1 cellular context compared by ENCODE assay signal in the genomic region with DNA sequence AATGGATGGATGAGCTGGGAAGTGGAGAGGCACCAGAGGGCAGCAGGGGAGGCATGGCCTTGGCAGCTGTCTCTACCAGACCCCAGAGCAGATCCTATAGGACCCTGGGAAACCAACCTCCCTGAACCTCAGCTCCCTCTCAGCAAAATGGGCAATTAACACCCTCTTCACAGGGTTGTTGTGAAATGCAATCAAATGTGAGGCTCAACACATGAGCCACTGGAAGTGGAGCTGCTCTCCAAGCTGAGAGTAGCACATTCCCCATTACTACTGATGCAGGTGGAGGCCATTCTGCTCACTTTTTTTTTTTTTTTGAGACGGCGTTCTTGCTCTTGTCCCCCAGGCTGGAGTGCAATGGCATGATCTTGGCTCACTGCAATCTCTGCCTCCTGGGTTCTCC.
TF ChIP-seq lines count a peak whose summit lies in the region.

No MANE protein-coding gene starts in this region.

TF ChIP-seq in HepG2, 621 proteins besides CTCF, POLR2A, EP300 and RAD21:
- no peak for TF ChIP-seq NR2F6 (IDR thresholded peaks at IDR 0.05)
- TF ChIP-seq NR2F6 (CRISPR knock-in tag; IDR thresholded peaks at IDR 0.05), result no peak
- no peak for TF ChIP-seq ZNF605 (CRISPR knock-in tag; IDR thresholded peaks at IDR 0.05)
- no peak for TF ChIP-seq HNRNPLL (IDR thresholded peaks at IDR 0.05; ENCODE audit: low read depth, low read length, poor library complexity, severe bottlenecking)
- TF ChIP-seq ZBTB20 (CRISPR knock-in tag; IDR thresholded peaks at IDR 0.05; ENCODE audit: borderline replicate concordance, low read depth), result no peak
- no peak for TF ChIP-seq ZSCAN20 (CRISPR knock-in tag; IDR thresholded peaks at IDR 0.05; ENCODE audit: borderline replicate concordance)
- TF ChIP-seq, protein P1, sequence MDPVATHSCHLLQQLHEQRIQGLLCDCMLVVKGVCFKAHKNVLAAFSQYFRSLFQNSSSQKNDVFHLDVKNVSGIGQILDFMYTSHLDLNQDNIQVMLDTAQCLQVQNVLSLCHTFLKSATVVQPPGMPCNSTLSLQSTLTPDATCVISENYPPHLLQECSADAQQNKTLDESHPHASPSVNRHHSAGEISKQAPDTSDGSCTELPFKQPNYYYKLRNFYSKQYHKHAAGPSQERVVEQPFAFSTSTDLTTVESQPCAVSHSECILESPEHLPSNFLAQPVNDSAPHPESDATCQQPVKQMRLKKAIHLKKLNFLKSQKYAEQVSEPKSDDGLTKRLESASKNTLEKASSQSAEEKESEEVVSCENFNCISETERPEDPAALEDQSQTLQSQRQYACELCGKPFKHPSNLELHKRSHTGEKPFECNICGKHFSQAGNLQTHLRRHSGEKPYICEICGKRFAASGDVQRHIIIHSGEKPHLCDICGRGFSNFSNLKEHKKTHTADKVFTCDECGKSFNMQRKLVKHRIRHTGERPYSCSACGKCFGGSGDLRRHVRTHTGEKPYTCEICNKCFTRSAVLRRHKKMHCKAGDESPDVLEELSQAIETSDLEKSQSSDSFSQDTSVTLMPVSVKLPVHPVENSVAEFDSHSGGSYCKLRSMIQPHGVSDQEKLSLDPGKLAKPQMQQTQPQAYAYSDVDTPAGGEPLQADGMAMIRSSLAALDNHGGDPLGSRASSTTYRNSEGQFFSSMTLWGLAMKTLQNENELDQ (CRISPR knock-in tag; IDR thresholded peaks at IDR 0.05; ENCODE audit: borderline replicate concordance), result no peak
- no peak for TF ChIP-seq ZSCAN25 (CRISPR knock-in tag; IDR thresholded peaks at IDR 0.05)
- TF ChIP-seq, protein P2, sequence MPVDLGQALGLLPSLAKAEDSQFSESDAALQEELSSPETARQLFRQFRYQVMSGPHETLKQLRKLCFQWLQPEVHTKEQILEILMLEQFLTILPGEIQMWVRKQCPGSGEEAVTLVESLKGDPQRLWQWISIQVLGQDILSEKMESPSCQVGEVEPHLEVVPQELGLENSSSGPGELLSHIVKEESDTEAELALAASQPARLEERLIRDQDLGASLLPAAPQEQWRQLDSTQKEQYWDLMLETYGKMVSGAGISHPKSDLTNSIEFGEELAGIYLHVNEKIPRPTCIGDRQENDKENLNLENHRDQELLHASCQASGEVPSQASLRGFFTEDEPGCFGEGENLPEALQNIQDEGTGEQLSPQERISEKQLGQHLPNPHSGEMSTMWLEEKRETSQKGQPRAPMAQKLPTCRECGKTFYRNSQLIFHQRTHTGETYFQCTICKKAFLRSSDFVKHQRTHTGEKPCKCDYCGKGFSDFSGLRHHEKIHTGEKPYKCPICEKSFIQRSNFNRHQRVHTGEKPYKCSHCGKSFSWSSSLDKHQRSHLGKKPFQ (CRISPR knock-in tag; IDR thresholded peaks at IDR 0.05; ENCODE audit: insufficient replicate concordance), result no peak
- no peak for TF ChIP-seq ZNF558 (CRISPR knock-in tag; IDR thresholded peaks at IDR 0.05; ENCODE audit: borderline replicate concordance)
- no peak for TF ChIP-seq PCBP1 (IDR thresholded peaks at IDR 0.05; ENCODE audit: borderline replicate concordance, low read depth, low read length)
- TF ChIP-seq ATF7 (IDR thresholded peaks at IDR 0.05), result no peak
- no peak for TF ChIP-seq ATF7 (CRISPR knock-in tag; IDR thresholded peaks at IDR 0.05)
- TF ChIP-seq, protein P3, sequence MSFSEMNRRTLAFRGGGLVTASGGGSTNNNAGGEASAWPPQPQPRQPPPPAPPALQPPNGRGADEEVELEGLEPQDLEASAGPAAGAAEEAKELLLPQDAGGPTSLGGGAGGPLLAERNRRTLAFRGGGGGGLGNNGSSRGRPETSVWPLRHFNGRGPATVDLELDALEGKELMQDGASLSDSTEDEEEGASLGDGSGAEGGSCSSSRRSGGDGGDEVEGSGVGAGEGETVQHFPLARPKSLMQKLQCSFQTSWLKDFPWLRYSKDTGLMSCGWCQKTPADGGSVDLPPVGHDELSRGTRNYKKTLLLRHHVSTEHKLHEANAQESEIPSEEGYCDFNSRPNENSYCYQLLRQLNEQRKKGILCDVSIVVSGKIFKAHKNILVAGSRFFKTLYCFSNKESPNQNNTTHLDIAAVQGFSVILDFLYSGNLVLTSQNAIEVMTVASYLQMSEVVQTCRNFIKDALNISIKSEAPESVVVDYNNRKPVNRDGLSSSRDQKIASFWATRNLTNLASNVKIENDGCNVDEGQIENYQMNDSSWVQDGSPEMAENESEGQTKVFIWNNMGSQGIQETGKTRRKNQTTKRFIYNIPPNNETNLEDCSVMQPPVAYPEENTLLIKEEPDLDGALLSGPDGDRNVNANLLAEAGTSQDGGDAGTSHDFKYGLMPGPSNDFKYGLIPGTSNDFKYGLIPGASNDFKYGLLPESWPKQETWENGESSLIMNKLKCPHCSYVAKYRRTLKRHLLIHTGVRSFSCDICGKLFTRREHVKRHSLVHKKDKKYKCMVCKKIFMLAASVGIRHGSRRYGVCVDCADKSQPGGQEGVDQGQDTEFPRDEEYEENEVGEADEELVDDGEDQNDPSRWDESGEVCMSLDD (CRISPR knock-in tag; IDR thresholded peaks at IDR 0.05; ENCODE audit: borderline replicate concordance), result no peak
- TF ChIP-seq NFRKB (IDR thresholded peaks at IDR 0.05), result no peak
- TF ChIP-seq, protein P4, sequence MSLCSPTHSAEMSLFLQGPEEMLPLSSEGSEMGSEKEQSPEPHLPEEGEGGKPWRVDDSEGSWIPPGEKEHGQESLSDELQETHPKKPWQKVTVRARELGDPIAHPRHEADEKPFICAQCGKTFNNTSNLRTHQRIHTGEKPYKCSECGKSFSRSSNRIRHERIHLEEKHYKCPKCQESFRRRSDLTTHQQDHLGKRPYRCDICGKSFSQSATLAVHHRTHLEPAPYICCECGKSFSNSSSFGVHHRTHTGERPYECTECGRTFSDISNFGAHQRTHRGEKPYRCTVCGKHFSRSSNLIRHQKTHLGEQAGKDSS (CRISPR knock-in tag; IDR thresholded peaks at IDR 0.05; ENCODE audit: borderline replicate concordance, low read depth), result no peak
- no peak for TF ChIP-seq RARG (CRISPR knock-in tag; IDR thresholded peaks at IDR 0.05; ENCODE audit: low read depth)
